ENCODE assay signal across 25 cellular contexts in the genomic region with DNA sequence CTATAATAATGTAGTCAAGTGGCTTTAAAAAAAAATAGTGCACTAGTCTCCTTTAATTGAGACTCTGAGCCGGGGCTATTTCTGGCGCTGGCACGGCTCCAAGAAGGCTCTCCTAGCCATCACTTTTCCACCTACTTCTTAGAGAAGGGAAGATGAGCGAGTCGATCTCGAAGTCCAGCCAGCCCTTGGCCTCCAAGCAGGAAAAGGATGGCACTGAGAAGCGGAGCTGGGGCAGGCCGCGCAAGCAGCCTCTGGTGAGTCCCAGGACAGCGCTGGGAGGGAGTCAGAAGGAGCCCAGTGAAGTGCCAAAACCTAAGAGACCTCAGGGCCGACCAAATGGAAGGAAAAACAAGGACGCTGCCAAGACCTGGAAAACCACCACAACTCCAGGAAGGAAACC.
"Had no signal": no experiment of that assay in that cellular context is flagged by ENCODE, and none has a peak within 500 bp of the region (broad histone marks: within the 10 kb centered on the region; RNA-seq: fewer than 3 reads in every experiment).

No MANE protein-coding gene starts in this region.

- H3K4me1 ChIP-seq: colonic mucosa, esophagus squamous epithelium, gastrocnemius medialis, heart right ventricle, left ventricle myocardium inferior, lower lobe of right lung had no signal

- H3K9me3 ChIP-seq: colonic mucosa, esophagus squamous epithelium, gastrocnemius medialis, heart right ventricle, left ventricle myocardium inferior, lower lobe of right lung, mucosa of descending colon had no signal

- FAIRE-seq: endometrium, islet of Langerhans, keratinocyte had no signal

- DNase-seq: colonic mucosa; cortex of kidney; effector CD8-positive, alpha-beta T cell; effector memory CD8-positive, alpha-beta T cell; endodermal cell; erythroblast; esophagus squamous epithelium; foreskin fibroblast; foreskin melanocyte; gastrocnemius medialis; glutamatergic neuron; head of caudate nucleus; heart right ventricle; hippocampal formation; kidney glomerular epithelial cell; left colon; left ventricle myocardium inferior; lower lobe of right lung; mesenchymal stem cell; mucosa of descending colon; naive B cell had no signal

- H3K36me3 ChIP-seq: colonic mucosa, esophagus squamous epithelium, gastrocnemius medialis, heart right ventricle, left ventricle myocardium inferior, lower lobe of right lung had no signal

- H3K4me3 ChIP-seq: colonic mucosa, esophagus squamous epithelium, gastrocnemius medialis, heart right ventricle, left ventricle myocardium inferior, lower lobe of right lung, mucosa of descending colon had no signal

- H3K27me3 ChIP-seq: colonic mucosa, esophagus squamous epithelium, gastrocnemius medialis, heart right ventricle had no signal

- H3K27ac ChIP-seq: colonic mucosa, epithelial cell of prostate, esophagus squamous epithelium, gastrocnemius medialis, heart right ventricle, left ventricle myocardium inferior, lower lobe of right lung had no signal
